Comparison of ENCODE assay signal across 1 cellular context in the genomic region with DNA sequence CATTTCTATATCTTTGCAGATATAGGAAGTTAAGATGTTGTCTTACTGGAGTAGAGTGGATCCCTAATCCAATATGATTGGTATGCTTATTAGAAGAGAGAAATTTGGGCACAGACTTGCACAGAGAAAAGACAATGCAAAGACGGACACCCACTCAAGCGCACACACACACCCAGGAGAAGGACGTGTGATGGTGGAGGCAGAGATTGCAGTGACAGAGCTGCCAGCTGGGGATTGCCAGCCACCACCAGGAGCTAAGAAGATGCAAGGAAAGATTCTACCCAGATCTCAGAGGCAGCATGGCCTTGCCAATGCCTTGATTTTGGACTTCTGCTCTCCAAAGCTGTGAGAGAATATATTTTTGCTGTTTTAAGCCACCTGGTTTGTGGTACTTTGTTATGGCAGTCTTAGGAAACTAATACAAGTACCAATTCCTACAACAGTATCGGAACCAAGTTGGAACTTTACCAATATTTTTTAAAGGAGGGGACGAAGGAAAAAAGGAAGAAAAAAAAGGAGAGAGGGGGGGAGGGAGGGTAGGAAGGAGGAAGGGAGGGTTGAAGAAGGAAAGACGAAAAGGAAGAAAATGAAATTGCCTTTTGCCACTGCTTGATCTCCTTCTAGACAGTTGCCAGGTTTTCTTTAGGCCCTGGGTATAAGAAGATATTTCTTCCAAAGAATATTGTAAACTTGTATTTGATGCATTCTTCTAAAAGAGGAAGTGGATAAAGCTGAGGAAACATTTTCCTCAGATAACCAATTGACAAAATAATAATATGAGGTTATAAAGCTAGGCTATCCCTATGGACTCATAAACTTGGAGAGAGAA.
TF ChIP-seq lines count a peak whose summit lies in the region.

No MANE protein-coding gene starts in this region.

TF ChIP-seq in H1, 55 proteins besides CTCF, POLR2A, EP300 and RAD21:
- TF ChIP-seq SUZ12 (IDR thresholded peaks at IDR 0.05; ENCODE audit: low read length) (no peak), PHF8 (conservative IDR thresholded peaks at IDR 0.05; ENCODE audit: low read depth, low read length) (no peak), MAFK (IDR thresholded peaks at IDR 0.05; ENCODE audit: low read depth, low read length) (no peak), RFX5 (IDR thresholded peaks at IDR 0.05; ENCODE audit: borderline replicate concordance, low read depth, low read length) (no peak), KDM5A (IDR thresholded peaks at IDR 0.05; ENCODE audit: low read length) (no peak), BACH1 (IDR thresholded peaks at IDR 0.05; ENCODE audit: low read length) (no peak), POU5F1 (IDR thresholded peaks at IDR 0.05; ENCODE audit: low read depth, low read length) (no peak), CBX8 (IDR thresholded peaks at IDR 0.05; ENCODE audit: borderline replicate concordance, low read depth, low read length) (no peak), RXRA (IDR thresholded peaks at IDR 0.05; ENCODE audit: insufficient read depth, low read depth, low read length) (no peak), CHD7 (IDR thresholded peaks at IDR 0.05; ENCODE audit: insufficient replicate concordance, low read length) (no peak), CEBPB (IDR thresholded peaks at IDR 0.05; ENCODE audit: low read depth, low read length) (no peak), SRF (IDR thresholded peaks at IDR 0.05; ENCODE audit: low read depth, low read length) (no peak), TEAD4 (IDR thresholded peaks at IDR 0.05; ENCODE audit: low read depth, low read length) (no peak), CREB1 (IDR thresholded peaks at IDR 0.05) (no peak), ASH2L (IDR thresholded peaks at IDR 0.05; ENCODE audit: low read length) (no peak), CBX5 (IDR thresholded peaks at IDR 0.05; ENCODE audit: low read depth, low read length) (no peak), KDM1A (IDR thresholded peaks at IDR 0.05; ENCODE audit: borderline replicate concordance, low read length) (no peak), NRF1 (IDR thresholded peaks at IDR 0.05; ENCODE audit: low read depth, low read length) (no peak), RBBP5 (IDR thresholded peaks at IDR 0.05; ENCODE audit: borderline replicate concordance, low read depth, low read length) (no peak), HDAC6 (IDR thresholded peaks at IDR 0.05; ENCODE audit: low read depth, low read length) (no peak)
TF ChIP-seq in H1: peak in this region for 0.
